1 cellular context compared by ENCODE assay signal in the genomic region with DNA sequence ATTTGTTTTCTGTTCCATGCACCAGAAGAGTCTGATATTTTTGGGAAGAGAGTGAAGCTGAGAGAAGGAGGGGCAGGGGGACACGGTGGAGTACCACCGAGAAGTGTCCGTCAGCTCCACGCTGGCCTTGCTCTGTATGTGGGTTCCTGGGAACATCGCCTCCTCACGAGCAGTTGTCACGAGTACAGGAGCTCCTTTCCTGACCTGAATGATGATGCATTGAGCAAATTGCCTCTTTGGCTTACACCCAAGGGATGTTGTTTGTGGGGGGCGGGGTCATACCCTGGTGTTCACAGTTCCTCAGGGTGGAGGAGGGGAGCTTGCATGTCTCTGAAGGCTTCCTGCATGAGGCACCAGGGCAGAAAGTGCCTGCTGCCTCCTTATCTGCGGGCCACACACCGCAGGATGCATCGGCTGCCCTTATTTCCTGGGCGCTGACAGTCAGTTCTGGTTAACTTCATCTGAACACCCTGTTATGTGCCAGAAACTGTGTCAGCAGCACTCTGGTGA.
A peak's percentile ranks its signal among the peaks of the same experiment; 100 is the strongest.
TF ChIP-seq lines count a peak whose summit lies in the region.

No MANE protein-coding gene starts in this region.

TF ChIP-seq in K562, 482 proteins besides CTCF, POLR2A, EP300 and RAD21 (continued from another document and continues in another):
- TF ChIP-seq, protein P1, sequence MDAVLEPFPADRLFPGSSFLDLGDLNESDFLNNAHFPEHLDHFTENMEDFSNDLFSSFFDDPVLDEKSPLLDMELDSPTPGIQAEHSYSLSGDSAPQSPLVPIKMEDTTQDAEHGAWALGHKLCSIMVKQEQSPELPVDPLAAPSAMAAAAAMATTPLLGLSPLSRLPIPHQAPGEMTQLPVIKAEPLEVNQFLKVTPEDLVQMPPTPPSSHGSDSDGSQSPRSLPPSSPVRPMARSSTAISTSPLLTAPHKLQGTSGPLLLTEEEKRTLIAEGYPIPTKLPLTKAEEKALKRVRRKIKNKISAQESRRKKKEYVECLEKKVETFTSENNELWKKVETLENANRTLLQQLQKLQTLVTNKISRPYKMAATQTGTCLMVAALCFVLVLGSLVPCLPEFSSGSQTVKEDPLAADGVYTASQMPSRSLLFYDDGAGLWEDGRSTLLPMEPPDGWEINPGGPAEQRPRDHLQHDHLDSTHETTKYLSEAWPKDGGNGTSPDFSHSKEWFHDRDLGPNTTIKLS (IDR thresholded peaks at IDR 0.05; ENCODE audit: borderline replicate concordance, low read depth) = no peak
- TF ChIP-seq TRIM24 (IDR thresholded peaks at IDR 0.05) = peak; percentile 87 to 91
- peak; percentile 75 for TF ChIP-seq HDAC2 (IDR thresholded peaks at IDR 0.05)
- 0 out of 2 replicates have a peak, but pooled peaks have one; percentile 0 for TF ChIP-seq SMARCA5 (IDR thresholded peaks at IDR 0.05)
- no peak for TF ChIP-seq MLLT1 (IDR thresholded peaks at IDR 0.05)
- no peak for TF ChIP-seq MED1 (CRISPR knock-in tag; IDR thresholded peaks at IDR 0.05; ENCODE audit: borderline replicate concordance)
- no peak for TF ChIP-seq ZNF444 (CRISPR knock-in tag; IDR thresholded peaks at IDR 0.05)
- TF ChIP-seq TCF3 (CRISPR knock-in tag; IDR thresholded peaks at IDR 0.05) = peak; percentile 92
- peak; percentile 74 for TF ChIP-seq SMARCE1 (IDR thresholded peaks at IDR 0.05)
- TF ChIP-seq XRCC5 (IDR thresholded peaks at IDR 0.05; ENCODE audit: low read depth, low read length) = peak; percentile 23; the same call in 1 of the 2 replicates
- TF ChIP-seq NFE2 (IDR thresholded peaks at IDR 0.05; ENCODE audit: low read depth) = peak; percentile 68
- TF ChIP-seq MCM7 (IDR thresholded peaks at IDR 0.05) = no peak
- TF ChIP-seq NFIC (IDR thresholded peaks at IDR 0.05) = peak; percentile 98
- 0 out of 2 replicates have a peak, but pooled peaks have one; percentile 61 for TF ChIP-seq CUX1 (CRISPR knock-in tag; IDR thresholded peaks at IDR 0.05)
- TF ChIP-seq HDAC6 (IDR thresholded peaks at IDR 0.05; ENCODE audit: low read depth, low read length) = no peak
- TF ChIP-seq ZNF12 (CRISPR knock-in tag; IDR thresholded peaks at IDR 0.05) = no peak
- TF ChIP-seq ZNF3 (CRISPR knock-in tag; IDR thresholded peaks at IDR 0.05) = no peak
- peak; percentile 75 for TF ChIP-seq TAF9B (IDR thresholded peaks at IDR 0.05; ENCODE audit: partially characterized antibody)
- TF ChIP-seq ZNF431 (CRISPR knock-in tag; IDR thresholded peaks at IDR 0.05) = peak; percentile 35; the same call in 1 of the 2 replicates
- peak; percentile 36 to 41; a peak in 2 of 4 replicates for TF ChIP-seq TBL1XR1 (IDR thresholded peaks at IDR 0.05; ENCODE audit: low read length in 2 of 2)
- peak; percentile 96 for TF ChIP-seq LEF1 (IDR thresholded peaks at IDR 0.05)
- TF ChIP-seq MECOM (CRISPR knock-in tag; IDR thresholded peaks at IDR 0.05) = no peak
- TF ChIP-seq ZNF699 (CRISPR knock-in tag; IDR thresholded peaks at IDR 0.05; ENCODE audit: insufficient replicate concordance) = no peak
- no peak for TF ChIP-seq HNRNPLL (IDR thresholded peaks at IDR 0.05; ENCODE audit: low read depth, low read length, poor library complexity, severe bottlenecking)
- TF ChIP-seq SPI1 (IDR thresholded peaks at IDR 0.05; ENCODE audit: borderline replicate concordance, low read depth, low read length) = peak; percentile 66
- no peak for TF ChIP-seq GTF3C2 (IDR thresholded peaks at IDR 0.05; ENCODE audit: borderline replicate concordance, extremely low read depth, insufficient read length)
- no peak for TF ChIP-seq PTBP1 (IDR thresholded peaks at IDR 0.05; ENCODE audit: low read depth, low read length)
- TF ChIP-seq RCOR1 (IDR thresholded peaks at IDR 0.05; ENCODE audit: borderline replicate concordance in 1 of 2, low read depth in 2 of 2, low read length in 2 of 2) = peak in 1 of 2 experiments; percentile 90; a peak in 2 of 4 replicates
- no peak for TF ChIP-seq ATF1 (CRISPR knock-in tag; IDR thresholded peaks at IDR 0.05)
- peak; percentile 83 for TF ChIP-seq ATF1 (tag; IDR thresholded peaks at IDR 0.05)
- peak; percentile 52 for TF ChIP-seq EGR1 (conservative IDR thresholded peaks at IDR 0.05)
- TF ChIP-seq DACH1 (IDR thresholded peaks at IDR 0.05; ENCODE audit: partially characterized antibody) = no peak
- TF ChIP-seq, protein P2, sequence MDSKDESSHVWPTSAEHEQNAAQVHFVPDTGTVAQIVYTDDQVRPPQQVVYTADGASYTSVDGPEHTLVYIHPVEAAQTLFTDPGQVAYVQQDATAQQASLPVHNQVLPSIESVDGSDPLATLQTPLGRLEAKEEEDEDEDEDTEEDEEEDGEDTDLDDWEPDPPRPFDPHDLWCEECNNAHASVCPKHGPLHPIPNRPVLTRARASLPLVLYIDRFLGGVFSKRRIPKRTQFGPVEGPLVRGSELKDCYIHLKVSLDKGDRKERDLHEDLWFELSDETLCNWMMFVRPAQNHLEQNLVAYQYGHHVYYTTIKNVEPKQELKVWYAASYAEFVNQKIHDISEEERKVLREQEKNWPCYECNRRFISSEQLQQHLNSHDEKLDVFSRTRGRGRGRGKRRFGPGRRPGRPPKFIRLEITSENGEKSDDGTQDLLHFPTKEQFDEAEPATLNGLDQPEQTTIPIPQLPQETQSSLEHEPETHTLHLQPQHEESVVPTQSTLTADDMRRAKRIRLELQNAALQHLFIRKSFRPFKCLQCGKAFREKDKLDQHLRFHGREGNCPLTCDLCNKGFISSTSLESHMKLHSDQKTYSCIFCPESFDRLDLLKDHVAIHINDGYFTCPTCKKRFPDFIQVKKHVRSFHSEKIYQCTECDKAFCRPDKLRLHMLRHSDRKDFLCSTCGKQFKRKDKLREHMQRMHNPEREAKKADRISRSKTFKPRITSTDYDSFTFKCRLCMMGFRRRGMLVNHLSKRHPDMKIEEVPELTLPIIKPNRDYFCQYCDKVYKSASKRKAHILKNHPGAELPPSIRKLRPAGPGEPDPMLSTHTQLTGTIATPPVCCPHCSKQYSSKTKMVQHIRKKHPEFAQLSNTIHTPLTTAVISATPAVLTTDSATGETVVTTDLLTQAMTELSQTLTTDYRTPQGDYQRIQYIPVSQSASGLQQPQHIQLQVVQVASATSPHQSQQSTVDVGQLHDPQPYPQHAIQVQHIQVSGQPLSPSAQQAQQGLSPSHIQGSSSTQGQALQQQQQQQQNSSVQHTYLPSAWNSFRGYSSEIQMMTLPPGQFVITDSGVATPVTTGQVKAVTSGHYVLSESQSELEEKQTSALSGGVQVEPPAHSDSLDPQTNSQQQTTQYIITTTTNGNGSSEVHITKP (IDR thresholded peaks at IDR 0.05; ENCODE audit: partially characterized antibody) = no peak
- peak in 1 of 2 experiments; percentile 71; a peak in 1 of 3 replicates for TF ChIP-seq CBX3 (IDR thresholded peaks at IDR 0.05; ENCODE audit: borderline replicate concordance in 1 of 2, low read length in 2 of 2)
- no peak for TF ChIP-seq U2AF1 (optimal IDR thresholded peaks at IDR 0.05; ENCODE audit: low read depth, low read length)
- no peak for TF ChIP-seq ZNF146 (CRISPR knock-in tag; IDR thresholded peaks at IDR 0.05; ENCODE audit: unreplicated experiment)
- no peak for TF ChIP-seq ZNF586 (CRISPR knock-in tag; conservative IDR thresholded peaks at IDR 0.05)
- TF ChIP-seq, protein P3, sequence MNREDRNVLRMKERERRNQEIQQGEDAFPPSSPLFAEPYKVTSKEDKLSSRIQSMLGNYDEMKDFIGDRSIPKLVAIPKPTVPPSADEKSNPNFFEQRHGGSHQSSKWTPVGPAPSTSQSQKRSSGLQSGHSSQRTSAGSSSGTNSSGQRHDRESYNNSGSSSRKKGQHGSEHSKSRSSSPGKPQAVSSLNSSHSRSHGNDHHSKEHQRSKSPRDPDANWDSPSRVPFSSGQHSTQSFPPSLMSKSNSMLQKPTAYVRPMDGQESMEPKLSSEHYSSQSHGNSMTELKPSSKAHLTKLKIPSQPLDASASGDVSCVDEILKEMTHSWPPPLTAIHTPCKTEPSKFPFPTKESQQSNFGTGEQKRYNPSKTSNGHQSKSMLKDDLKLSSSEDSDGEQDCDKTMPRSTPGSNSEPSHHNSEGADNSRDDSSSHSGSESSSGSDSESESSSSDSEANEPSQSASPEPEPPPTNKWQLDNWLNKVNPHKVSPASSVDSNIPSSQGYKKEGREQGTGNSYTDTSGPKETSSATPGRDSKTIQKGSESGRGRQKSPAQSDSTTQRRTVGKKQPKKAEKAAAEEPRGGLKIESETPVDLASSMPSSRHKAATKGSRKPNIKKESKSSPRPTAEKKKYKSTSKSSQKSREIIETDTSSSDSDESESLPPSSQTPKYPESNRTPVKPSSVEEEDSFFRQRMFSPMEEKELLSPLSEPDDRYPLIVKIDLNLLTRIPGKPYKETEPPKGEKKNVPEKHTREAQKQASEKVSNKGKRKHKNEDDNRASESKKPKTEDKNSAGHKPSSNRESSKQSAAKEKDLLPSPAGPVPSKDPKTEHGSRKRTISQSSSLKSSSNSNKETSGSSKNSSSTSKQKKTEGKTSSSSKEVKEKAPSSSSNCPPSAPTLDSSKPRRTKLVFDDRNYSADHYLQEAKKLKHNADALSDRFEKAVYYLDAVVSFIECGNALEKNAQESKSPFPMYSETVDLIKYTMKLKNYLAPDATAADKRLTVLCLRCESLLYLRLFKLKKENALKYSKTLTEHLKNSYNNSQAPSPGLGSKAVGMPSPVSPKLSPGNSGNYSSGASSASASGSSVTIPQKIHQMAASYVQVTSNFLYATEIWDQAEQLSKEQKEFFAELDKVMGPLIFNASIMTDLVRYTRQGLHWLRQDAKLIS (CRISPR knock-in tag; IDR thresholded peaks at IDR 0.05) = no peak
- no peak for TF ChIP-seq ZNF398 (CRISPR knock-in tag; IDR thresholded peaks at IDR 0.05)
- TF ChIP-seq ZNF274 (IDR thresholded peaks at IDR 0.05; ENCODE audit: borderline replicate concordance, low read depth, low read length) = no peak
